In the genomic region with DNA sequence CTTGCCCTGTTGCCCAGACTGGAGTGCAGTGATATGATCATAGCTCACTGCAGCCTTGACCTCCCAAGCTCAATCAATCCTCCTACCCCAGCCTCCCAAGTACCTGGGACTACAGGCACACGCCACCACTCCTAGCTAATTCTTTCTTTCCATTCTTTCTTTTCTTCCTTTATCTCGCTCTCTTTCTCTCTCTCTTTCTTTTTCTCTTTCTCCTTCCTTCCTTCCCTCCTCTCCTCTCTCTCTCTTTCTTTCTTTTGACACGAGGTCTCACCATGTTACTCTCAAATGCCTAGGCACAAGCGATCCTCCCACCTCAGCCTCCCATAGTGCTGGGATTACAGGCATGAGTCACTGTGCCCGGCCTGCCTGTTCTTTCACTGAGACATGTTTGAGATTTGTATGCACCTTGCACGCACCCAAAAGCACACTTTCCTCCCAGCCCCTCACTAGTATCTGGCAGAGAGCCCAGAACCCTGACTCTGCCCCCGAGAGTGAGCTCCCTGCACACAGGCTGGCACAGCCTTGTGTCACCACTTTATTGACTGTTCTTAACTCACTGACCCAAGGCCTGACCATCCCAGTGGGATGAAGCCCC, we compare ENCODE assay signal across 8 cellular contexts. TPM values are rescaled to one million over a fixed set of nuclear protein-coding genes. Genes with fewer than 3 reads are reported as not detected.
DNase-seq lines count a peak whose midpoint lies in the region; ATAC-seq and TF ChIP-seq lines count a peak whose summit lies in the region.

No MANE protein-coding gene starts in this region.

- H3K27me3 ChIP-seq in MG63 (no peaks in the 10 kb centered on the region), dorsolateral prefrontal cortex (peaks cover 0 to 10% (median 0%) of the 10 kb centered on the region in 45 donors)

- peaks cover 82% of the 10 kb centered on the region for H3K4me1 Mint-ChIP-seq in activated T-cell treated with anti-CD3 and anti-CD28 coated beads, Interleukin-2, amount 50 U/mL, for 24 hours (ENCODE audit: low read depth)

- intact Hi-C loops in dorsolateral prefrontal cortex (cut with DNase I) = no loop called here

- H3K36me3 Mint-ChIP-seq in activated T-cell treated with anti-CD3 and anti-CD28 coated beads, Interleukin-2, amount 50 U/mL, for 24 hours (ENCODE audit: low read depth) = peaks cover 81% of the 10 kb centered on the region

- no peaks in the 10 kb centered on the region for H3K9me3 Mint-ChIP-seq in activated T-cell treated with anti-CD3 and anti-CD28 coated beads, Interleukin-2, amount 50 U/mL, for 24 hours

- peak; percentile 57 for ATAC-seq in GM19468 (IDR thresholded peaks at IDR 0.05; ENCODE audit: extremely low read depth, unreplicated experiment)

- DNase-seq in CD1c-positive myeloid dendritic cell (ENCODE audit: extremely low spot score) (peak; percentile 80), MG63 (peak; percentile 9), NCI-H774 (lab: John Stamatoyannopoulos, UW) (no peak), midbrain (lab: John Stamatoyannopoulos, UW) (no peak), dorsolateral prefrontal cortex (no peak)
- peak; percentile 81 for DNase-seq in activated T-cell treated with anti-CD3 and anti-CD28 coated beads, Interleukin-2, amount 50 U/mL, for 24 hours
- DNase-seq in stimulated activated CD4-positive, alpha-beta T cell treated with anti-CD3 and anti-CD28 coated beads, Interleukin-2, amount 100 ng/mL, for 4 hours (ENCODE audit: low read depth) = peak; percentile 79

- no peaks in the 10 kb centered on the region for H3K36me3 ChIP-seq in MG63

- no peaks in the 10 kb centered on the region for H3K9me3 ChIP-seq in MG63

- H3K27me3 Mint-ChIP-seq in activated T-cell treated with anti-CD3 and anti-CD28 coated beads, Interleukin-2, amount 50 U/mL, for 24 hours = no peaks in the 10 kb centered on the region

- no peak overlapping the region for H3K27ac ChIP-seq in dorsolateral prefrontal cortex

- H3K4me3 Mint-ChIP-seq in activated T-cell treated with anti-CD3 and anti-CD28 coated beads, Interleukin-2, amount 50 U/mL, for 24 hours = peak overlapping the region; percentile 90

- no peak for TF ChIP-seq CTCF in dorsolateral prefrontal cortex (IDR thresholded peaks at IDR 0.05 in 54 of 56, conservative IDR thresholded peaks at IDR 0.05 in 2 of 56; ENCODE audit: low read depth in 1 of 56, partially characterized antibody in 56 of 56)

- H3K27ac Mint-ChIP-seq in activated T-cell treated with anti-CD3 and anti-CD28 coated beads, Interleukin-2, amount 50 U/mL, for 24 hours = peak overlapping the region; percentile 96

- no peak overlapping the region for H3K4me3 ChIP-seq in MG63
- H3K4me3 ChIP-seq in dorsolateral prefrontal cortex = no peak overlapping the region

RNA-seq across cellular contexts. Expression of a gene that starts 56.8 kb away (rescaled TPM):
- total RNA-seq in MG63 (2014; rRNA removed; shearing (Covaris generic); ENCODE audit: low replicate concordance) = not detected in 2 replicates
- total RNA-seq in dorsolateral prefrontal cortex = 1 to 10 TPM in 89 of 120 experiments, under 1 TPM in 31; 0.26 to 5.3 (median 1.7) TPM

Comparison
In these comparisons a context has a peak if more than half of its experiments do, and no peak if none do; other contexts are left out.
1. DNase-seq: peak in CD1c-positive myeloid dendritic cell (single experiment), MG63 (single experiment), activated T-cell treated with anti-CD3 and anti-CD28 coated beads, Interleukin-2, amount 50 U/mL, for 24 hours (single experiment) and stimulated activated CD4-positive, alpha-beta T cell treated with anti-CD3 and anti-CD28 coated beads, Interleukin-2, amount 100 ng/mL, for 4 hours (single experiment); none in NCI-H774 (single experiment), midbrain (single experiment) and dorsolateral prefrontal cortex (0 of 10).